Comparison of ENCODE assay signal across 9 cellular contexts in genomic region chr10:103916254-103916653, GRCh38. TPM values are rescaled to one million over a fixed set of nuclear protein-coding genes. Genes with fewer than 3 reads are reported as not detected.
DNase-seq lines count a peak whose midpoint lies in the region; ATAC-seq and TF ChIP-seq lines count a peak whose summit lies in the region.
"Had no signal": no experiment of that assay in that cellular context is flagged by ENCODE, and none has a peak within 500 bp of the region (broad histone marks: within the 10 kb centered on the region; RNA-seq: fewer than 3 reads in every experiment).

No MANE protein-coding gene starts in this region.

- peaks cover 56 to 71% (median 60%) of the 10 kb centered on the region in 3 donors for H3K4me1 Mint-ChIP-seq in CD8-positive, alpha-beta memory T cell

- no peaks in the 10 kb centered on the region for H3K9me2 ChIP-seq in OCI-LY7 (ENCODE audit: insufficient read depth, low read length)

- no peak for DNase-seq in CD8-positive, alpha-beta memory T cell
- no peak for DNase-seq in OCI-LY7 (ENCODE audit: low spot score)
- no peak for DNase-seq in dorsolateral prefrontal cortex
- DNase-seq in hepatic stellate cell (ENCODE audit: low spot score) = no peak
- DNase-seq in NCI-H2107 (lab: John Stamatoyannopoulos, UW) = no peak
- DNase-seq in NOMO-1 (lab: John Stamatoyannopoulos, UW; ENCODE audit: unreplicated experiment in 2 of 2) = no peak
- DNase-seq: stimulated activated CD4-positive, alpha-beta T cell treated with anti-CD3 and anti-CD28 coated beads, Interleukin-1b, Interleukin-23, amount 100 ng/mL, for 48 hours had no signal

- H3K36me3 ChIP-seq in CD8-positive, alpha-beta memory T cell (ENCODE audit: insufficient read depth, low read length) = no peaks in the 10 kb centered on the region
- H3K36me3 ChIP-seq in OCI-LY7 (ENCODE audit: insufficient read depth, low read length) (peaks cover 18% of the 10 kb centered on the region), neutrophil (no peaks in the 10 kb centered on the region)

- peak overlapping the region; percentile 93 to 99 (median 96) for H3K4me3 Mint-ChIP-seq in CD8-positive, alpha-beta memory T cell

- H3K79me2 ChIP-seq in OCI-LY7 (ENCODE audit: insufficient read depth, low read depth, low read length) = peaks cover 15% of the 10 kb centered on the region; the same call in 1 of the 2 replicates

- no peak overlapping the region for H2AFZ ChIP-seq in OCI-LY7 (ENCODE audit: low read length)

- H3K4me1 ChIP-seq in CD8-positive, alpha-beta memory T cell (ENCODE audit: insufficient read depth, low read length) = peaks cover 64% of the 10 kb centered on the region
- H3K4me1 ChIP-seq in OCI-LY7 (ENCODE audit: insufficient read depth, low read length, poor library complexity, severe bottlenecking) (peaks cover 31% of the 10 kb centered on the region), neutrophil (ENCODE audit: control insufficient read depth in 1 of 2, insufficient read depth in 1 of 2, low read depth in 1 of 2, low read length in 1 of 2) (peaks cover 61 to 62% of the 10 kb centered on the region in 2 experiments)

- TF ChIP-seq CTCF in OCI-LY7 (conservative IDR thresholded peaks at IDR 0.05; ENCODE audit: low read length) (no peak), dorsolateral prefrontal cortex (IDR thresholded peaks at IDR 0.05 in 54 of 56, conservative IDR thresholded peaks at IDR 0.05 in 2 of 56; ENCODE audit: low read depth in 1 of 56, partially characterized antibody in 56 of 56) (no peak), neutrophil (IDR thresholded peaks at IDR 0.05) (no peak)

- no peak for ATAC-seq in GM19452 (IDR thresholded peaks at IDR 0.05; ENCODE audit: unreplicated experiment)

- H4K20me1 ChIP-seq in OCI-LY7 (ENCODE audit: insufficient read depth, low read length) = no peaks in the 10 kb centered on the region

- POLR2A ChIA-PET in CD8-positive, alpha-beta memory T cell (lab: Charles Lee) = interaction anchor here (1.2 to 1.3 kb wide), 2 partner anchors 51 to 98 kb away, joined by 4 to 8 read pairs; partner anchors contain the start of gene SLK
- POLR2A ChIA-PET in OCI-LY7 (lab: Charles Lee) = interaction anchor here (0.6 to 1.7 kb wide), 2 partner anchors 206 to 207 kb away, joined by 3 to 6 read pairs; partner anchors contain the start of gene SFR1

- intact Hi-C loops in OCI-LY7 (cut with micrococcal nuclease; ENCODE audit: unreplicated experiment) = loop anchor here (10.0 kb wide), 1 partner anchor 429 kb away; no protein-coding TSS in a partner anchor
- intact Hi-C loops in dorsolateral prefrontal cortex (cut with DNase I) = loop anchor here (5.0 to 10.0 kb wide), 2 partner anchors 206 to 209 kb away; partner anchors contain the start of gene SFR1 (in 2 of the 2)

- no TSS peak for BruUV-seq in OCI-LY7 (replicated peaks; lab: Mats Ljungman, UMichigan)

- H3K4me3 ChIP-seq in CD8-positive, alpha-beta memory T cell (ENCODE audit: low read length) = peak overlapping the region; percentile 98
- H3K4me3 ChIP-seq in OCI-LY7 (ENCODE audit: low read depth, low read length, poor library complexity, severe bottlenecking) (peak overlapping the region; percentile 75), dorsolateral prefrontal cortex (peak overlapping the region in 40 of 59 donors; percentile 8 to 98 (median 82)), neutrophil (ENCODE audit: low read depth in 1 of 2, low read length in 1 of 2) (peak overlapping the region in 1 of 2 experiments; percentile 71)

- H3K36me3 Mint-ChIP-seq in CD8-positive, alpha-beta memory T cell = peaks cover 5 to 30% (median 9%) of the 10 kb centered on the region in 3 donors

- H3K27me3 ChIP-seq in CD8-positive, alpha-beta memory T cell (ENCODE audit: insufficient read depth, low read length, poor library complexity, severe bottlenecking) = no peaks in the 10 kb centered on the region
- no peaks in the 10 kb centered on the region for H3K27me3 ChIP-seq in dorsolateral prefrontal cortex
- H3K27me3 ChIP-seq in neutrophil = no peaks in the 10 kb centered on the region

- peaks cover 0 to 9% (median 7%) of the 10 kb centered on the region in 5 donors for H3K9me3 Mint-ChIP-seq in CD8-positive, alpha-beta memory T cell

- CTCF ChIA-PET in CD8-positive, alpha-beta memory T cell (lab: Charles Lee) = interaction anchor here (1.1 to 2.4 kb wide), 4 partner anchors 8 to 205 kb away, joined by 3 to 8 read pairs (median 4); partner anchors contain the start of gene SFR1
- CTCF ChIA-PET in OCI-LY7 (lab: Charles Lee; ENCODE audit: unreplicated experiment) = interaction anchor here (1.2 kb wide), 1 partner anchor 54 kb away, joined by 3 read pairs; no protein-coding TSS in a partner anchor

- H3K9me3 ChIP-seq in CD8-positive, alpha-beta memory T cell (ENCODE audit: low read length) = peaks cover 7% of the 10 kb centered on the region
- H3K9me3 ChIP-seq in OCI-LY7 (ENCODE audit: low read length) = peaks cover 15% of the 10 kb centered on the region
- no peaks in the 10 kb centered on the region for H3K9me3 ChIP-seq in neutrophil

- peak overlapping the region; percentile 82 to 98 (median 97) for H3K27ac Mint-ChIP-seq in CD8-positive, alpha-beta memory T cell

- H3K27ac ChIP-seq in CD8-positive, alpha-beta memory T cell (ENCODE audit: low read depth, low read length) = peak overlapping the region; percentile 83
- H3K27ac ChIP-seq in OCI-LY7 (ENCODE audit: low read depth, low read length, poor library complexity, severe bottlenecking) (no peak overlapping the region), dorsolateral prefrontal cortex (peak overlapping the region in 34 of 59 donors; percentile 1 to 97 (median 66)), neutrophil (peak overlapping the region; percentile 78)

- peak overlapping the region; percentile 99 for H3K4me2 ChIP-seq in OCI-LY7 (ENCODE audit: low read length)

- H3K27me3 Mint-ChIP-seq in CD8-positive, alpha-beta memory T cell = peaks cover 0 to under 1% of the 10 kb centered on the region in 2 donors

RNA-seq across cellular contexts. Expression of gene STN1, which starts 1.7 kb away (rescaled TPM):
- total RNA-seq in CD8-positive, alpha-beta memory T cell = 10 to 100 TPM; 23.6 to 24.5 TPM
- 101 TPM for polyA plus RNA-seq in CD8-positive, alpha-beta memory T cell
- 19.5 and 20.9 TPM in 2 replicates for total RNA-seq in OCI-LY7 (2014; rRNA removed; shearing (Covaris generic))
- total RNA-seq in OCI-LY7 (2022) (24.3 and 24.5 TPM in 2 replicates), dorsolateral prefrontal cortex (10 to 100 TPM in 115 of 120 experiments, 1 to 10 TPM in 5; 7.9 to 24.9 (median 15.5) TPM)

RNA-seq across cellular contexts. Expression of gene SLK, which starts 50.7 kb away (rescaled TPM):
- 10 to 100 TPM; 23.7 to 24.8 TPM for total RNA-seq in CD8-positive, alpha-beta memory T cell
- 15.8 TPM for polyA plus RNA-seq in CD8-positive, alpha-beta memory T cell
- total RNA-seq in OCI-LY7 (2014; rRNA removed; shearing (Covaris generic)) = 19.0 and 19.9 TPM in 2 replicates
- 19.4 and 21.2 TPM in 2 replicates for total RNA-seq in OCI-LY7 (2022)
- 10 to 100 TPM; 27.0 to 53.9 (median 38.6) TPM for total RNA-seq in dorsolateral prefrontal cortex
